Comparison of ENCODE assay signal across 1 cellular context in the genomic region with DNA sequence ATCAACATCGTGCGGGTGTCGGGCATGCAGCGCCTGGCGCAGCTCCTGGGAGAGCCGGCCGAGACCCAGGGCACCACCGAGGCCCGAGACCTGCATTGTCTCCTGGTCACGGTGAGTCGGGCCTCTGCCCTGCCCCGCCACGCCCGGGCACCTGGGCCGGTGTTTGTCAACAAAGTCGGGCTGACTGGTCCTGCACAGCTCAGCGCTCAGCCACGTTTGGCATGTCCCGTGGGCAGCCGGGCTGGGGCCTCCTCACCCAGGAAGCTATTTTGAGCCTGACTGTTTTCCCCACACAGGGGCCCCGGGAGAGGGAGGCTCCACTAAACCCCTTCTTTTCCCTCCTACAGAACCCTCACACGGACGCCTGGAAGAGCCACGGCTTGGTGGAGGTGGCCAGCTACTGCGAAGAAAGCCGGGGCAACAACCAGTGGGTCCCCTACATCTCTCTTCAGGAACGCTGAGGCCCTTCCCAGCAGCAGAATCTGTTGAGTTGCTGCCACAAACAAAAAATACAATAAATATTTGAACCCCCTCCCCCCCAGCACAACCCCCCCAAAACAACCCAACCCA.
TF ChIP-seq lines count a peak whose summit lies in the region.

No MANE protein-coding gene starts in this region.

TF ChIP-seq in GM12878, 131 proteins besides CTCF, POLR2A, EP300 and RAD21 (continued from another document):
- TF ChIP-seq, protein P1, sequence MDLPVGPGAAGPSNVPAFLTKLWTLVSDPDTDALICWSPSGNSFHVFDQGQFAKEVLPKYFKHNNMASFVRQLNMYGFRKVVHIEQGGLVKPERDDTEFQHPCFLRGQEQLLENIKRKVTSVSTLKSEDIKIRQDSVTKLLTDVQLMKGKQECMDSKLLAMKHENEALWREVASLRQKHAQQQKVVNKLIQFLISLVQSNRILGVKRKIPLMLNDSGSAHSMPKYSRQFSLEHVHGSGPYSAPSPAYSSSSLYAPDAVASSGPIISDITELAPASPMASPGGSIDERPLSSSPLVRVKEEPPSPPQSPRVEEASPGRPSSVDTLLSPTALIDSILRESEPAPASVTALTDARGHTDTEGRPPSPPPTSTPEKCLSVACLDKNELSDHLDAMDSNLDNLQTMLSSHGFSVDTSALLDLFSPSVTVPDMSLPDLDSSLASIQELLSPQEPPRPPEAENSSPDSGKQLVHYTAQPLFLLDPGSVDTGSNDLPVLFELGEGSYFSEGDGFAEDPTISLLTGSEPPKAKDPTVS (IDR thresholded peaks at IDR 0.05; ENCODE audit: low read depth, low read length): no peak
- TF ChIP-seq CHD2 (IDR thresholded peaks at IDR 0.05; ENCODE audit: borderline replicate concordance, low read depth, low read length): no peak
- no peak for TF ChIP-seq CBX3 (IDR thresholded peaks at IDR 0.05; ENCODE audit: borderline replicate concordance, low read depth)
- no peak for TF ChIP-seq SREBF2 (IDR thresholded peaks at IDR 0.05; ENCODE audit: low read length)
- TF ChIP-seq, protein P2, sequence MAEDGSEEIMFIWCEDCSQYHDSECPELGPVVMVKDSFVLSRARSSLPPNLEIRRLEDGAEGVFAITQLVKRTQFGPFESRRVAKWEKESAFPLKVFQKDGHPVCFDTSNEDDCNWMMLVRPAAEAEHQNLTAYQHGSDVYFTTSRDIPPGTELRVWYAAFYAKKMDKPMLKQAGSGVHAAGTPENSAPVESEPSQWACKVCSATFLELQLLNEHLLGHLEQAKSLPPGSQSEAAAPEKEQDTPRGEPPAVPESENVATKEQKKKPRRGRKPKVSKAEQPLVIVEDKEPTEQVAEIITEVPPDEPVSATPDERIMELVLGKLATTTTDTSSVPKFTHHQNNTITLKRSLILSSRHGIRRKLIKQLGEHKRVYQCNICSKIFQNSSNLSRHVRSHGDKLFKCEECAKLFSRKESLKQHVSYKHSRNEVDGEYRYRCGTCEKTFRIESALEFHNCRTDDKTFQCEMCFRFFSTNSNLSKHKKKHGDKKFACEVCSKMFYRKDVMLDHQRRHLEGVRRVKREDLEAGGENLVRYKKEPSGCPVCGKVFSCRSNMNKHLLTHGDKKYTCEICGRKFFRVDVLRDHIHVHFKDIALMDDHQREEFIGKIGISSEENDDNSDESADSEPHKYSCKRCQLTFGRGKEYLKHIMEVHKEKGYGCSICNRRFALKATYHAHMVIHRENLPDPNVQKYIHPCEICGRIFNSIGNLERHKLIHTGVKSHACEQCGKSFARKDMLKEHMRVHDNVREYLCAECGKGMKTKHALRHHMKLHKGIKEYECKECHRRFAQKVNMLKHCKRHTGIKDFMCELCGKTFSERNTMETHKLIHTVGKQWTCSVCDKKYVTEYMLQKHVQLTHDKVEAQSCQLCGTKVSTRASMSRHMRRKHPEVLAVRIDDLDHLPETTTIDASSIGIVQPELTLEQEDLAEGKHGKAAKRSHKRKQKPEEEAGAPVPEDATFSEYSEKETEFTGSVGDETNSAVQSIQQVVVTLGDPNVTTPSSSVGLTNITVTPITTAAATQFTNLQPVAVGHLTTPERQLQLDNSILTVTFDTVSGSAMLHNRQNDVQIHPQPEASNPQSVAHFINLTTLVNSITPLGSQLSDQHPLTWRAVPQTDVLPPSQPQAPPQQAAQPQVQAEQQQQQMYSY (CRISPR knock-in tag; IDR thresholded peaks at IDR 0.05): no peak
- no peak for TF ChIP-seq SMC3 (IDR thresholded peaks at IDR 0.05; ENCODE audit: borderline replicate concordance, low read length)
- no peak for TF ChIP-seq IRF4 (IDR thresholded peaks at IDR 0.05; ENCODE audit: low read depth, low read length)
- no peak for TF ChIP-seq TCF12 (IDR thresholded peaks at IDR 0.05; ENCODE audit: low read depth, low read length)
